In genomic region chr11:75163917-75164316, GRCh38 we compare ENCODE assay signal across 16 cellular contexts. TPM values are rescaled to one million over a fixed set of nuclear protein-coding genes. Genes with fewer than 3 reads are reported as not detected.
"Had no signal": no experiment of that assay in that cellular context is flagged by ENCODE, and none has a peak within 500 bp of the region (broad histone marks: within the 10 kb centered on the region; RNA-seq: fewer than 3 reads in every experiment).

No MANE protein-coding gene starts in this region.

- DNase-seq: activated CD4-positive, alpha-beta T cell treated with anti-CD3 and anti-CD28 coated beads for 4 hours; activated CD8-positive, alpha-beta memory T cell treated with anti-CD3 and anti-CD28 coated beads, Interleukin-2, amount 50 U/mL, for 48 hours; activated CD8-positive, alpha-beta T cell treated with anti-CD3 and anti-CD28 coated beads for 36 hours; activated naive CD4-positive, alpha-beta T cell treated with anti-CD3 and anti-CD28 coated beads for 36 hours; cortex of kidney; hypothalamus; mammary epithelial cell; mucosa of descending colon; SK-N-SH; T-helper 1 cell; upper lobe of right lung had no signal

- H3K27me3 ChIP-seq: cardiac muscle cell, upper lobe of right lung had no signal

- H3K4me3 Mint-ChIP-seq: activated CD8-positive, alpha-beta T cell treated with anti-CD3 and anti-CD28 coated beads for 36 hours; activated naive CD4-positive, alpha-beta T cell treated with anti-CD3 and anti-CD28 coated beads for 36 hours; activated T-helper 1 cell treated with anti-CD3 and anti-CD28 coated beads, Interleukin-12 subunit alpha, Interleukin-12 subunit beta, Interleukin-2, Interleukin-4 antibody, amounts not matched to agents 30 ng/mL and 10 ng/mL and 1 ng/mL, durations not matched to agents 14 hours and 24 hours and 36 hours; stimulated activated effector memory CD8-positive, alpha-beta T cell treated with anti-CD3 and anti-CD28 coated beads, Interleukin-12 subunit alpha, Interleukin-12 subunit beta, amount 100 ng/mL, for 72 hours had no signal

- H3K4me2 ChIP-seq: SK-N-SH, smooth muscle cell had no signal

- ATAC-seq: activated CD8-positive, alpha-beta T cell treated with anti-CD3 and anti-CD28 coated beads for 36 hours; mucosa of descending colon; stimulated activated effector memory CD8-positive, alpha-beta T cell treated with anti-CD3 and anti-CD28 coated beads, Interleukin-12 subunit alpha, Interleukin-12 subunit beta, amount 100 ng/mL, for 72 hours; upper lobe of right lung had no signal

- H3K27ac ChIP-seq: cardiac muscle cell, upper lobe of right lung had no signal

- H3K4me1 Mint-ChIP-seq: stimulated activated effector memory CD8-positive, alpha-beta T cell treated with anti-CD3 and anti-CD28 coated beads, Interleukin-12 subunit alpha, Interleukin-12 subunit beta, amount 100 ng/mL, for 72 hours had no signal

- H3K36me3 Mint-ChIP-seq: stimulated activated effector memory CD8-positive, alpha-beta T cell treated with anti-CD3 and anti-CD28 coated beads, Interleukin-12 subunit alpha, Interleukin-12 subunit beta, amount 100 ng/mL, for 72 hours had no signal

- H3K36me3 ChIP-seq: cardiac muscle cell had no signal

- H3K9me3 Mint-ChIP-seq: activated T-helper 1 cell treated with anti-CD3 and anti-CD28 coated beads, Interleukin-12 subunit alpha, Interleukin-12 subunit beta, Interleukin-2, Interleukin-4 antibody, amounts not matched to agents 30 ng/mL and 10 ng/mL and 1 ng/mL, durations not matched to agents 14 hours and 24 hours and 36 hours; stimulated activated effector memory CD8-positive, alpha-beta T cell treated with anti-CD3 and anti-CD28 coated beads, Interleukin-12 subunit alpha, Interleukin-12 subunit beta, amount 100 ng/mL, for 72 hours had no signal

- H3K9ac ChIP-seq: SK-N-SH had no signal

- H3K9me3 ChIP-seq: mucosa of descending colon, SK-N-SH, upper lobe of right lung had no signal

- H3K27ac Mint-ChIP-seq: activated CD8-positive, alpha-beta T cell treated with anti-CD3 and anti-CD28 coated beads for 36 hours; activated naive CD4-positive, alpha-beta T cell treated with anti-CD3 and anti-CD28 coated beads for 36 hours; activated T-helper 1 cell treated with anti-CD3 and anti-CD28 coated beads, Interleukin-12 subunit alpha, Interleukin-12 subunit beta, Interleukin-2, Interleukin-4 antibody, amounts not matched to agents 30 ng/mL and 10 ng/mL and 1 ng/mL, durations not matched to agents 14 hours and 24 hours and 36 hours; stimulated activated effector memory CD8-positive, alpha-beta T cell treated with anti-CD3 and anti-CD28 coated beads, Interleukin-12 subunit alpha, Interleukin-12 subunit beta, amount 100 ng/mL, for 72 hours had no signal

- H3K27me3 Mint-ChIP-seq: activated CD8-positive, alpha-beta T cell treated with anti-CD3 and anti-CD28 coated beads for 36 hours had no signal

- H3K4me3 ChIP-seq: cardiac muscle cell, mucosa of descending colon, smooth muscle cell, upper lobe of right lung had no signal

RNA-seq across cellular contexts. Expression of gene SLCO2B1, which starts 13.0 kb away (rescaled TPM):
- total RNA-seq: activated CD8-positive, alpha-beta T cell treated with anti-CD3 and anti-CD28 coated beads for 36 hours; activated naive CD4-positive, alpha-beta T cell treated with anti-CD3 and anti-CD28 coated beads for 36 hours; activated T-helper 1 cell treated with anti-CD3 and anti-CD28 coated beads, Interleukin-12 subunit alpha, Interleukin-12 subunit beta, Interleukin-2, Interleukin-4 antibody, amounts not matched to agents 30 ng/mL and 10 ng/mL and 1 ng/mL, durations not matched to agents 14 hours and 24 hours and 36 hours; cardiac muscle cell; mammary epithelial cell; smooth muscle cell had no signal
- polyA plus RNA-seq: mammary epithelial cell, neural cell had no signal
